ENCODE assay signal across 11 cellular contexts in genomic region chr19:10295847-10296591, GRCh38. TPM values are rescaled to one million over a fixed set of nuclear protein-coding genes. Genes with fewer than 3 reads are reported as not detected.
DNase-seq lines count a peak whose midpoint lies in the region; ATAC-seq, FAIRE-seq and TF ChIP-seq lines count a peak whose summit lies in the region.
"Had no signal": no experiment of that assay in that cellular context is flagged by ENCODE, and none has a peak within 500 bp of the region (broad histone marks: within the 10 kb centered on the region; RNA-seq: fewer than 3 reads in every experiment).

No MANE protein-coding gene starts in this region.

- TF ChIP-seq CTCF in HepG2 (CRISPR knock-in tag; IDR thresholded peaks at IDR 0.05), result no peak
- no peak for TF ChIP-seq CTCF in right lobe of liver (IDR thresholded peaks at IDR 0.05)
- no peak for TF ChIP-seq CTCF in mesothelial cell of epicardium (IDR thresholded peaks at IDR 0.05; ENCODE audit: unreplicated experiment)
- no peak for TF ChIP-seq CTCF in vagina (IDR thresholded peaks at IDR 0.05)

- peak overlapping the region; percentile 47 for H3K4me3 Mint-ChIP-seq in mesothelial cell of epicardium

- in situ Hi-C loops in HepG2 (cut with HindIII; ENCODE audit: extremely low pct_ligation_motif_present, low pct_unique_long_range_greater_than_20kb), result no loop called here

- no peak for TF ChIP-seq RAD21 in HepG2 (CRISPR knock-in tag; IDR thresholded peaks at IDR 0.05)

- H3K4me3 ChIP-seq in HepG2 (replicated peaks in 1 of 3; ENCODE audit: insufficient read depth in 1 of 3, low read depth in 2 of 3, low read length in 3 of 3) (peak overlapping the region in 2 of 3 experiments; percentile 49 to 61; a peak in 4 of 6 replicates), right lobe of liver (no peak overlapping the region), vagina (peak overlapping the region; percentile 1 to 30), MG63 (no peak overlapping the region)
- H3K4me3 ChIP-seq: SJSA1 had no signal

- H3K27ac ChIP-seq in HepG2 (ENCODE audit: extremely low read length, insufficient read depth, low read length) (no peak overlapping the region), right lobe of liver (no peak overlapping the region), vagina (no peak overlapping the region)
- H3K27ac ChIP-seq: gastroesophageal sphincter, SJSA1 had no signal

- peak overlapping the region; percentile 74 for H3K4me2 ChIP-seq in HepG2 (ENCODE audit: low read depth, low read length)

- ATAC-seq in HepG2, result peak; percentile 11; the same call in 1 of the 3 replicates
- ATAC-seq in right lobe of liver, result no peak
- ATAC-seq: gastroesophageal sphincter had no signal

- H3K27me3 Mint-ChIP-seq in mesothelial cell of epicardium (ENCODE audit: low read depth), result peaks cover 77% of the 10 kb centered on the region

- H4K20me1 ChIP-seq in HepG2 (ENCODE audit: insufficient read depth, low read length), result no peaks in the 10 kb centered on the region

- no peaks in the 10 kb centered on the region for H3K79me2 ChIP-seq in HepG2 (ENCODE audit: insufficient read depth, low read length)

- DNase-seq in HepG2 (ENCODE audit: low spot score) (no peak), right lobe of liver (no peak), astrocyte of the hippocampus (ENCODE audit: low read depth, low spot score) (peak; percentile 35), mesothelial cell of epicardium (ENCODE audit: low spot score in 2 of 2, unreplicated experiment in 2 of 2) (no peak), vagina (ENCODE audit: extremely low spot score in 2 of 2) (no peak), NCI-H2196 treated with DMSO at 0.1 percent for 48 hours (lab: John Stamatoyannopoulos, UW; ENCODE audit: unreplicated experiment) (no peak), MG63 (no peak)
- DNase-seq in effector CD4-positive, alpha-beta T cell, result no peak
- DNase-seq: NCI-H1092 had no signal

- 27% methylated on average over 31 of the region's 58 CpGs for WGBS in HepG2 (ENCODE audit: low lambda C conversion rate)
- WGBS in right lobe of liver (ENCODE audit: insufficient coverage, low coverage, low lambda C conversion rate, missing lambda C conversion rate), result 0% methylated on average over 2 of the region's 58 CpGs

- CTCF ChIA-PET in HepG2 (lab: Yijun Ruan, JAX; ENCODE audit: low intra/inter-chr PET ratio, low total read pairs), result no interaction called here

- no TSS peak for BruUV-seq in HepG2 (replicated peaks; lab: Mats Ljungman, UMichigan)

- FAIRE-seq in HepG2 (lab: Jason Lieb, UNC), result no peak

- H3K9me3 Mint-ChIP-seq in mesothelial cell of epicardium, result no peaks in the 10 kb centered on the region

- H3K9ac ChIP-seq in HepG2 (ENCODE audit: insufficient read depth, low read depth, low read length), result no peak overlapping the region

- peaks cover 0 to 11% of the 10 kb centered on the region in 2 experiments; a peak in 2 of 5 replicates for H3K27me3 ChIP-seq in HepG2 (ENCODE audit: control insufficient read depth in 1 of 2, insufficient read depth in 2 of 2, low read length in 2 of 2)
- peaks cover 6 to 30% of the 10 kb centered on the region in 2 donors for H3K27me3 ChIP-seq in right lobe of liver
- H3K27me3 ChIP-seq in vagina, result peaks cover 18% of the 10 kb centered on the region
- peaks cover 50% of the 10 kb centered on the region for H3K27me3 ChIP-seq in MG63

- TF ChIP-seq POLR2A in HepG2 (IDR thresholded peaks at IDR 0.05; ENCODE audit: insufficient read depth in 1 of 2, low read depth in 2 of 2, low read length in 2 of 2) (no peak), right lobe of liver (IDR thresholded peaks at IDR 0.05) (no peak), vagina (IDR thresholded peaks at IDR 0.05) (no peak)

- H3K36me3 Mint-ChIP-seq in mesothelial cell of epicardium, result no peaks in the 10 kb centered on the region

- H3K36me3 ChIP-seq in HepG2 (replicated peaks in 1 of 2; ENCODE audit: control insufficient read depth in 1 of 2, insufficient read depth in 2 of 2, low read length in 2 of 2), result no peaks in the 10 kb centered on the region
- no peaks in the 10 kb centered on the region for H3K36me3 ChIP-seq in right lobe of liver
- H3K36me3 ChIP-seq in vagina, result no peaks in the 10 kb centered on the region
- no peaks in the 10 kb centered on the region for H3K36me3 ChIP-seq in MG63
- H3K36me3 ChIP-seq: gastroesophageal sphincter, SJSA1 had no signal

- TF ChIP-seq EP300 in HepG2 (IDR thresholded peaks at IDR 0.05; ENCODE audit: low read depth in 2 of 2, low read length in 2 of 2) (no peak), HepG2 (CRISPR knock-in tag; IDR thresholded peaks at IDR 0.05; ENCODE audit: borderline replicate concordance) (no peak)

- POLR2A ChIA-PET in HepG2 (lab: Yijun Ruan, JAX), result no interaction called here

- intact Hi-C loops in HepG2 (cut with micrococcal nuclease; ENCODE audit: unreplicated experiment), result no loop called here
- intact Hi-C loops in right lobe of liver (cut with DNase I), result no loop called here
- intact Hi-C loops in vagina (cut with DNase I), result no loop called here

- H3K9me3 ChIP-seq in HepG2 (ENCODE audit: low read length) (no peaks in the 10 kb centered on the region), right lobe of liver (no peaks in the 10 kb centered on the region), vagina (no peaks in the 10 kb centered on the region), MG63 (no peaks in the 10 kb centered on the region)
- H3K9me3 ChIP-seq: gastroesophageal sphincter, SJSA1 had no signal

- peaks cover 25% of the 10 kb centered on the region for H3K4me1 Mint-ChIP-seq in mesothelial cell of epicardium

- no peak overlapping the region for H2AFZ ChIP-seq in HepG2 (ENCODE audit: low read length)

- peak overlapping the region; percentile 6 for H3K27ac Mint-ChIP-seq in mesothelial cell of epicardium

- H3K4me1 ChIP-seq in HepG2 (ENCODE audit: insufficient read depth, low read length), result peaks cover 45% of the 10 kb centered on the region
- H3K4me1 ChIP-seq in right lobe of liver, result peaks cover 0 to 20% (median 6%) of the 10 kb centered on the region in 4 donors
- H3K4me1 ChIP-seq in vagina, result peaks cover 40% of the 10 kb centered on the region

RNA-seq across cellular contexts. Expression of gene ICAM5, which starts 6.3 kb away (rescaled TPM):
- total RNA-seq in HepG2 (2016; rRNA removed; fragmentation: Illumina TruSeq; extraction: Trizol) (0.46 TPM in 1 of 2 replicates, not detected in the other), right lobe of liver (under 1 TPM in 3 of 6 experiments, not detected in 3; 0.06 to 0.27 (median 0.24) TPM), mesothelial cell of epicardium (3.3 to 5.7 TPM (median 4.9 TPM) in 3 replicates), vagina (2.0 TPM)
- total RNA-seq in HepG2 (2016; cell fraction: cytosol; rRNA removed; fragmentation: Illumina TruSeq; extraction: Trizol; ENCODE audit: low read depth), result 0.26 TPM in 1 of 2 replicates, not detected in the other
- 0.22 and 0.35 TPM in 2 replicates for total RNA-seq in HepG2 (2016; cell fraction: insoluble cytoplasmic fraction; rRNA removed; fragmentation: Illumina TruSeq; extraction: Trizol)
- 0.09 TPM in 1 of 2 replicates, not detected in the other for total RNA-seq in HepG2 (2016; cell fraction: membrane; rRNA removed; fragmentation: Illumina TruSeq; extraction: Trizol)
- 0.44 and 0.56 TPM in 2 replicates for total RNA-seq in HepG2 (2016; cell fraction: nucleus; rRNA removed; fragmentation: Illumina TruSeq; extraction: Trizol)
- 1.6 and 1.9 TPM in 2 replicates for polyA plus RNA-seq in HepG2 (2011; rRNA removed)
- 0.49 and 1.0 TPM in 2 replicates for polyA plus RNA-seq in HepG2 (2011; cell fraction: cytosol; rRNA removed)
- polyA plus RNA-seq in HepG2 (2011; cell fraction: nucleus; rRNA removed), result 29.1 and 52.4 TPM in 2 replicates
- 1.6 and 1.8 TPM in 2 replicates for polyA plus RNA-seq in HepG2 (2012)
- polyA plus RNA-seq in HepG2 (2016; cell fraction: cytosol; fragmentation: Illumina TruSeq; extraction: Trizol; ENCODE audit: low read depth), result not detected in 2 replicates
- polyA plus RNA-seq in HepG2 (2016; cell fraction: insoluble cytoplasmic fraction; fragmentation: Illumina TruSeq; extraction: Trizol; ENCODE audit: low read depth), result 0.11 TPM in 1 of 2 replicates, not detected in the other
- not detected in 2 replicates for polyA plus RNA-seq in HepG2 (2016; cell fraction: membrane; fragmentation: Illumina TruSeq; extraction: Trizol; ENCODE audit: low read depth)
- polyA plus RNA-seq in HepG2 (2016; cell fraction: nucleus; fragmentation: Illumina TruSeq; extraction: Trizol; ENCODE audit: insufficient read depth, low read depth), result 1.4 and 2.3 TPM in 2 replicates
- polyA minus RNA-seq in HepG2 (2011; rRNA and poly(A)+ RNA removed; ENCODE audit: low replicate concordance), result 1.5 and 4.0 TPM in 2 replicates
- polyA minus RNA-seq in HepG2 (2011; cell fraction: cytosol; rRNA and poly(A)+ RNA removed), result 0.49 and 0.97 TPM in 2 replicates
- polyA minus RNA-seq in HepG2 (2011; cell fraction: nucleus; rRNA and poly(A)+ RNA removed), result 1.7 and 3.1 TPM in 2 replicates
- total RNA-seq in MG63 (2014; rRNA removed; shearing (Covaris generic); ENCODE audit: low replicate concordance), result not detected in 2 replicates

RNA-seq across cellular contexts. Expression of gene ICAM4, which starts 9.3 kb away (rescaled TPM):
- total RNA-seq in HepG2 (2016; rRNA removed; fragmentation: Illumina TruSeq; extraction: Trizol) (1.5 and 2.9 TPM in 2 replicates), right lobe of liver (1 to 10 TPM in 1 of 6 experiments, under 1 TPM in 2, not detected in 3; 0.62 to 1.6 (median 0.80) TPM), mesothelial cell of epicardium (2.0 to 2.6 TPM (median 2.4 TPM) in 3 replicates), vagina (not detected)
- total RNA-seq in HepG2 (2016; cell fraction: cytosol; rRNA removed; fragmentation: Illumina TruSeq; extraction: Trizol; ENCODE audit: low read depth), result 1.1 and 1.9 TPM in 2 replicates
- total RNA-seq in HepG2 (2016; cell fraction: insoluble cytoplasmic fraction; rRNA removed; fragmentation: Illumina TruSeq; extraction: Trizol), result 1.0 and 3.0 TPM in 2 replicates
- total RNA-seq in HepG2 (2016; cell fraction: membrane; rRNA removed; fragmentation: Illumina TruSeq; extraction: Trizol), result 1.7 and 2.0 TPM in 2 replicates
- 1.6 and 2.6 TPM in 2 replicates for total RNA-seq in HepG2 (2016; cell fraction: nucleus; rRNA removed; fragmentation: Illumina TruSeq; extraction: Trizol)
- 3.1 and 4.0 TPM in 2 replicates for polyA plus RNA-seq in HepG2 (2011; rRNA removed)
- 3.1 and 6.6 TPM in 2 replicates for polyA plus RNA-seq in HepG2 (2011; cell fraction: cytosol; rRNA removed)
- 2.1 and 3.1 TPM in 2 replicates for polyA plus RNA-seq in HepG2 (2011; cell fraction: nucleus; rRNA removed)
- polyA plus RNA-seq in HepG2 (2012), result 2.3 and 2.5 TPM in 2 replicates
- 1.4 and 1.9 TPM in 2 replicates for polyA plus RNA-seq in HepG2 (2016; cell fraction: cytosol; fragmentation: Illumina TruSeq; extraction: Trizol; ENCODE audit: low read depth)
- 1.4 and 1.6 TPM in 2 replicates for polyA plus RNA-seq in HepG2 (2016; cell fraction: insoluble cytoplasmic fraction; fragmentation: Illumina TruSeq; extraction: Trizol; ENCODE audit: low read depth)
- polyA plus RNA-seq in HepG2 (2016; cell fraction: membrane; fragmentation: Illumina TruSeq; extraction: Trizol; ENCODE audit: low read depth), result 1.5 and 1.8 TPM in 2 replicates
- 3.3 and 3.9 TPM in 2 replicates for polyA plus RNA-seq in HepG2 (2016; cell fraction: nucleus; fragmentation: Illumina TruSeq; extraction: Trizol; ENCODE audit: insufficient read depth, low read depth)
- polyA minus RNA-seq in HepG2 (2011; rRNA and poly(A)+ RNA removed; ENCODE audit: low replicate concordance), result 0.09 and 3.3 TPM in 2 replicates
- 1.6 and 2.0 TPM in 2 replicates for polyA minus RNA-seq in HepG2 (2011; cell fraction: cytosol; rRNA and poly(A)+ RNA removed)
- polyA minus RNA-seq in HepG2 (2011; cell fraction: nucleus; rRNA and poly(A)+ RNA removed), result 1.7 and 2.4 TPM in 2 replicates
- total RNA-seq in MG63 (2014; rRNA removed; shearing (Covaris generic); ENCODE audit: low replicate concordance), result not detected in 2 replicates
- total RNA-seq: SJSA1 had no signal

RNA-seq across cellular contexts. Expression of gene ZGLP1, which starts 13.6 kb away (rescaled TPM):
- total RNA-seq in HepG2 (2016; rRNA removed; fragmentation: Illumina TruSeq; extraction: Trizol) (0.56 and 2.4 TPM in 2 replicates), right lobe of liver (1 to 10 TPM in 5 of 6 experiments, under 1 TPM in 1; 0.62 to 4.4 (median 1.5) TPM), mesothelial cell of epicardium (12.8 to 14.9 TPM (median 13.5 TPM) in 3 replicates), vagina (5.2 TPM)
- total RNA-seq in HepG2 (2016; cell fraction: cytosol; rRNA removed; fragmentation: Illumina TruSeq; extraction: Trizol; ENCODE audit: low read depth), result 1.5 and 2.6 TPM in 2 replicates
- total RNA-seq in HepG2 (2016; cell fraction: insoluble cytoplasmic fraction; rRNA removed; fragmentation: Illumina TruSeq; extraction: Trizol), result 0.52 and 2.8 TPM in 2 replicates
- 1.8 TPM in 2 replicates for total RNA-seq in HepG2 (2016; cell fraction: membrane; rRNA removed; fragmentation: Illumina TruSeq; extraction: Trizol)
- 3.4 and 4.8 TPM in 2 replicates for total RNA-seq in HepG2 (2016; cell fraction: nucleus; rRNA removed; fragmentation: Illumina TruSeq; extraction: Trizol)
- polyA plus RNA-seq in HepG2 (2011; rRNA removed), result 3.0 and 4.7 TPM in 2 replicates
- 0.46 and 1.3 TPM in 2 replicates for polyA plus RNA-seq in HepG2 (2011; cell fraction: cytosol; rRNA removed)
- polyA plus RNA-seq in HepG2 (2011; cell fraction: nucleus; rRNA removed), result 20.3 and 24.6 TPM in 2 replicates
- polyA plus RNA-seq in HepG2 (2012), result 2.1 and 3.9 TPM in 2 replicates
- polyA plus RNA-seq in HepG2 (2016; cell fraction: cytosol; fragmentation: Illumina TruSeq; extraction: Trizol; ENCODE audit: low read depth), result 1.4 and 1.9 TPM in 2 replicates
- polyA plus RNA-seq in HepG2 (2016; cell fraction: insoluble cytoplasmic fraction; fragmentation: Illumina TruSeq; extraction: Trizol; ENCODE audit: low read depth), result 0.72 and 0.99 TPM in 2 replicates
- polyA plus RNA-seq in HepG2 (2016; cell fraction: membrane; fragmentation: Illumina TruSeq; extraction: Trizol; ENCODE audit: low read depth), result 1.6 and 1.8 TPM in 2 replicates
- 17.4 and 18.0 TPM in 2 replicates for polyA plus RNA-seq in HepG2 (2016; cell fraction: nucleus; fragmentation: Illumina TruSeq; extraction: Trizol; ENCODE audit: insufficient read depth, low read depth)
- polyA minus RNA-seq in HepG2 (2011; rRNA and poly(A)+ RNA removed; ENCODE audit: low replicate concordance), result 0.18 and 0.28 TPM in 2 replicates
- not detected in 2 replicates for polyA minus RNA-seq in HepG2 (2011; cell fraction: cytosol; rRNA and poly(A)+ RNA removed)
- polyA minus RNA-seq in HepG2 (2011; cell fraction: nucleus; rRNA and poly(A)+ RNA removed), result 1.0 and 1.9 TPM in 2 replicates
- 0.43 TPM in 1 of 2 replicates, not detected in the other for total RNA-seq in MG63 (2014; rRNA removed; shearing (Covaris generic); ENCODE audit: low replicate concordance)

RNA-seq across cellular contexts. Expression of gene FDX2, which starts 19.8 kb away (rescaled TPM):
- 21.0 and 22.6 TPM in 2 replicates for total RNA-seq in HepG2 (2016; rRNA removed; fragmentation: Illumina TruSeq; extraction: Trizol)
- 19.4 and 21.0 TPM in 2 replicates for total RNA-seq in HepG2 (2016; cell fraction: cytosol; rRNA removed; fragmentation: Illumina TruSeq; extraction: Trizol; ENCODE audit: low read depth)
- total RNA-seq in HepG2 (2016; cell fraction: insoluble cytoplasmic fraction; rRNA removed; fragmentation: Illumina TruSeq; extraction: Trizol), result 19.6 and 21.9 TPM in 2 replicates
- 26.6 and 29.0 TPM in 2 replicates for total RNA-seq in HepG2 (2016; cell fraction: membrane; rRNA removed; fragmentation: Illumina TruSeq; extraction: Trizol)
- 10.0 and 11.9 TPM in 2 replicates for total RNA-seq in HepG2 (2016; cell fraction: nucleus; rRNA removed; fragmentation: Illumina TruSeq; extraction: Trizol)
- 24.7 and 27.8 TPM in 2 replicates for polyA plus RNA-seq in HepG2 (2011; rRNA removed)
- polyA plus RNA-seq in HepG2 (2011; cell fraction: cytosol; rRNA removed), result 16.9 and 23.1 TPM in 2 replicates
- 41.9 and 53.1 TPM in 2 replicates for polyA plus RNA-seq in HepG2 (2011; cell fraction: nucleus; rRNA removed)
- 9.2 and 16.3 TPM in 2 replicates for polyA plus RNA-seq in HepG2 (2012)
- polyA plus RNA-seq in HepG2 (2016; cell fraction: cytosol; fragmentation: Illumina TruSeq; extraction: Trizol; ENCODE audit: low read depth), result 23.2 and 31.5 TPM in 2 replicates
- polyA plus RNA-seq in HepG2 (2016; cell fraction: insoluble cytoplasmic fraction; fragmentation: Illumina TruSeq; extraction: Trizol; ENCODE audit: low read depth), result 24.7 and 26.8 TPM in 2 replicates
- polyA plus RNA-seq in HepG2 (2016; cell fraction: membrane; fragmentation: Illumina TruSeq; extraction: Trizol; ENCODE audit: low read depth), result 26.3 and 32.9 TPM in 2 replicates
- 34.9 and 35.0 TPM in 2 replicates for polyA plus RNA-seq in HepG2 (2016; cell fraction: nucleus; fragmentation: Illumina TruSeq; extraction: Trizol; ENCODE audit: insufficient read depth, low read depth)
- 15.1 and 48.5 TPM in 2 replicates for polyA minus RNA-seq in HepG2 (2011; rRNA and poly(A)+ RNA removed; ENCODE audit: low replicate concordance)
- 2.3 and 2.8 TPM in 2 replicates for polyA minus RNA-seq in HepG2 (2011; cell fraction: cytosol; rRNA and poly(A)+ RNA removed)
- polyA minus RNA-seq in HepG2 (2011; cell fraction: nucleus; rRNA and poly(A)+ RNA removed), result 6.7 and 6.8 TPM in 2 replicates
- total RNA-seq in right lobe of liver, result 10 to 100 TPM in 4 of 6 experiments, 1 to 10 TPM in 2; 8.9 to 17.1 (median 10.7) TPM
- total RNA-seq in mesothelial cell of epicardium, result 17.9 to 20.9 TPM (median 18.6 TPM) in 3 replicates
- 25.0 TPM for total RNA-seq in vagina
- total RNA-seq in MG63 (2014; rRNA removed; shearing (Covaris generic); ENCODE audit: low replicate concordance), result 30.8 and 43.8 TPM in 2 replicates

RNA-seq across cellular contexts. Expression of gene ICAM1, which starts 25.1 kb away (rescaled TPM):
- 12.8 and 37.9 TPM in 2 replicates for total RNA-seq in HepG2 (2016; rRNA removed; fragmentation: Illumina TruSeq; extraction: Trizol)
- 2.8 and 3.4 TPM in 2 replicates for total RNA-seq in HepG2 (2016; cell fraction: cytosol; rRNA removed; fragmentation: Illumina TruSeq; extraction: Trizol; ENCODE audit: low read depth)
- total RNA-seq in HepG2 (2016; cell fraction: insoluble cytoplasmic fraction; rRNA removed; fragmentation: Illumina TruSeq; extraction: Trizol), result 11.2 and 38.7 TPM in 2 replicates
- 6.9 and 8.2 TPM in 2 replicates for total RNA-seq in HepG2 (2016; cell fraction: membrane; rRNA removed; fragmentation: Illumina TruSeq; extraction: Trizol)
- total RNA-seq in HepG2 (2016; cell fraction: nucleus; rRNA removed; fragmentation: Illumina TruSeq; extraction: Trizol), result 36.6 and 43.7 TPM in 2 replicates
- 98.4 and 153 TPM in 2 replicates for polyA plus RNA-seq in HepG2 (2011; rRNA removed)
- 88.6 and 125 TPM in 2 replicates for polyA plus RNA-seq in HepG2 (2011; cell fraction: cytosol; rRNA removed)
- 70.4 and 93.5 TPM in 2 replicates for polyA plus RNA-seq in HepG2 (2011; cell fraction: nucleus; rRNA removed)
- polyA plus RNA-seq in HepG2 (2012), result 31.4 and 71.9 TPM in 2 replicates
- polyA plus RNA-seq in HepG2 (2016; cell fraction: cytosol; fragmentation: Illumina TruSeq; extraction: Trizol; ENCODE audit: low read depth), result 2.4 and 2.5 TPM in 2 replicates
- polyA plus RNA-seq in HepG2 (2016; cell fraction: insoluble cytoplasmic fraction; fragmentation: Illumina TruSeq; extraction: Trizol; ENCODE audit: low read depth), result 12.7 and 15.7 TPM in 2 replicates
- polyA plus RNA-seq in HepG2 (2016; cell fraction: membrane; fragmentation: Illumina TruSeq; extraction: Trizol; ENCODE audit: low read depth), result 4.6 and 5.2 TPM in 2 replicates
- polyA plus RNA-seq in HepG2 (2016; cell fraction: nucleus; fragmentation: Illumina TruSeq; extraction: Trizol; ENCODE audit: insufficient read depth, low read depth), result 75.8 and 77.2 TPM in 2 replicates
- polyA minus RNA-seq in HepG2 (2011; rRNA and poly(A)+ RNA removed; ENCODE audit: low replicate concordance), result 19.2 and 165 TPM in 2 replicates
- 97.0 and 140 TPM in 2 replicates for polyA minus RNA-seq in HepG2 (2011; cell fraction: cytosol; rRNA and poly(A)+ RNA removed)
- 31.8 and 54.1 TPM in 2 replicates for polyA minus RNA-seq in HepG2 (2011; cell fraction: nucleus; rRNA and poly(A)+ RNA removed)
- 100 to 1,000 TPM in 1 of 6 experiments, 10 to 100 TPM in 4, 1 to 10 TPM in 1; 4.6 to 186 (median 38.5) TPM for total RNA-seq in right lobe of liver
- 9.0 to 11.6 TPM (median 9.6 TPM) in 3 replicates for total RNA-seq in mesothelial cell of epicardium
- 22.3 TPM for total RNA-seq in vagina
- 3.8 and 5.1 TPM in 2 replicates for total RNA-seq in MG63 (2014; rRNA removed; shearing (Covaris generic); ENCODE audit: low replicate concordance)

Comparison
In these comparisons a context has a peak if more than half of its experiments do, and no peak if none do; other contexts are left out.
1. H3K4me3 ChIP-seq: peak in HepG2 (2 of 3) and vagina (2 of 2); none in right lobe of liver (0 of 3) and MG63 (single experiment).